ENCODE assay signal across 1 cellular context in the genomic region with DNA sequence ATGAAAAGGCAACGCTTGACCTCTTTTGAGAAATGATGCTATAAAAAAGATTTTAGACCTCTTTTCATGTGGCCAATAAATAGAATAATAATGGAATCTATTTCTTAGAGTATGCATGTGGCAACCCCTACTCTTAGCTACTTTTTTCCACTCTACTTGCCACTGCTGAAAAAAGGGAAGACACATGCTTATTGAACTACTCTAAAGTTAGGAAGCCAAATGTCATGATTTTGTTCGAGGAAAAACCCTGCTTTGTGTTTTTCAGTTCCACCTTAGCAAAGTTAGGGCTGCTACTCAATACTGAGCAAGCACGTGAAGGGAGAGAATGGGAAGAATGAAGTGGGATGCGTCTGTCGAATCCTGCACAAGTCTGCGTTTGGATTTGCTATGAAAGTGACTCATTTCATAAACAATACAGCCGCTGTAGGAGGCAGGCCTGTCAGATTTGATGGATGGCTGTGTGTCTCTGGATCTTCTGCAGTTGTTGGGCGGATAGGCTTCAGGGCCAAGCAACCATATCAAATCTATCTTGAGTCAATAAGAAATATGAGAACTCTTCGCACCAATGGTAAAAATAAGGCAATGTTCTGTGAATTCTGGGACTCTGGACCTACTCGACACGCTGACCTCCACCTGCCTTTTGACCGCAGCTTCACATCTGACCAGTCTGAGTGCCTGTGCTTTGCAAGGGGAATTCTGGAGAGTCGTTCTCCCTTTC.
TF ChIP-seq lines count a peak whose summit lies in the region.

No MANE protein-coding gene starts in this region.

TF ChIP-seq in K562, 482 proteins besides CTCF, POLR2A, EP300 and RAD21 (continued from another document):
- peak; percentile 89 for TF ChIP-seq JUND (IDR thresholded peaks at IDR 0.05; ENCODE audit: borderline replicate concordance, low read depth, low read length)
- TF ChIP-seq JUND (tag; IDR thresholded peaks at IDR 0.05; ENCODE audit: borderline replicate concordance, low read depth, low read length) = peak; percentile 90; the same call in 2 of the 3 replicates
- peak; percentile 58; the same call in 1 of the 2 replicates for TF ChIP-seq JUN (IDR thresholded peaks at IDR 0.05; ENCODE audit: borderline replicate concordance, low read depth, low read length)
- no peak for TF ChIP-seq JUN (CRISPR knock-in tag; IDR thresholded peaks at IDR 0.05; ENCODE audit: borderline replicate concordance)
- TF ChIP-seq GABPB1 (CRISPR knock-in tag; IDR thresholded peaks at IDR 0.05) = no peak
- TF ChIP-seq ZNF165 (CRISPR knock-in tag; IDR thresholded peaks at IDR 0.05; ENCODE audit: borderline replicate concordance) = no peak
- TF ChIP-seq MEF2A (IDR thresholded peaks at IDR 0.05; ENCODE audit: control insufficient read depth, low read depth, low read length) = 0 out of 2 replicates have a peak, but pooled peaks have one; percentile 25
- TF ChIP-seq FOXA3 (CRISPR knock-in tag; conservative IDR thresholded peaks at IDR 0.05 in 1 of 2, IDR thresholded peaks at IDR 0.05 in 1 of 2) = peak; percentile 94 to 96
- no peak for TF ChIP-seq ARNT (IDR thresholded peaks at IDR 0.05)
- peak in 1 of 2 experiments; percentile 61; a peak in 1 of 4 replicates for TF ChIP-seq HDAC1 (IDR thresholded peaks at IDR 0.05)
- TF ChIP-seq, protein P1, sequence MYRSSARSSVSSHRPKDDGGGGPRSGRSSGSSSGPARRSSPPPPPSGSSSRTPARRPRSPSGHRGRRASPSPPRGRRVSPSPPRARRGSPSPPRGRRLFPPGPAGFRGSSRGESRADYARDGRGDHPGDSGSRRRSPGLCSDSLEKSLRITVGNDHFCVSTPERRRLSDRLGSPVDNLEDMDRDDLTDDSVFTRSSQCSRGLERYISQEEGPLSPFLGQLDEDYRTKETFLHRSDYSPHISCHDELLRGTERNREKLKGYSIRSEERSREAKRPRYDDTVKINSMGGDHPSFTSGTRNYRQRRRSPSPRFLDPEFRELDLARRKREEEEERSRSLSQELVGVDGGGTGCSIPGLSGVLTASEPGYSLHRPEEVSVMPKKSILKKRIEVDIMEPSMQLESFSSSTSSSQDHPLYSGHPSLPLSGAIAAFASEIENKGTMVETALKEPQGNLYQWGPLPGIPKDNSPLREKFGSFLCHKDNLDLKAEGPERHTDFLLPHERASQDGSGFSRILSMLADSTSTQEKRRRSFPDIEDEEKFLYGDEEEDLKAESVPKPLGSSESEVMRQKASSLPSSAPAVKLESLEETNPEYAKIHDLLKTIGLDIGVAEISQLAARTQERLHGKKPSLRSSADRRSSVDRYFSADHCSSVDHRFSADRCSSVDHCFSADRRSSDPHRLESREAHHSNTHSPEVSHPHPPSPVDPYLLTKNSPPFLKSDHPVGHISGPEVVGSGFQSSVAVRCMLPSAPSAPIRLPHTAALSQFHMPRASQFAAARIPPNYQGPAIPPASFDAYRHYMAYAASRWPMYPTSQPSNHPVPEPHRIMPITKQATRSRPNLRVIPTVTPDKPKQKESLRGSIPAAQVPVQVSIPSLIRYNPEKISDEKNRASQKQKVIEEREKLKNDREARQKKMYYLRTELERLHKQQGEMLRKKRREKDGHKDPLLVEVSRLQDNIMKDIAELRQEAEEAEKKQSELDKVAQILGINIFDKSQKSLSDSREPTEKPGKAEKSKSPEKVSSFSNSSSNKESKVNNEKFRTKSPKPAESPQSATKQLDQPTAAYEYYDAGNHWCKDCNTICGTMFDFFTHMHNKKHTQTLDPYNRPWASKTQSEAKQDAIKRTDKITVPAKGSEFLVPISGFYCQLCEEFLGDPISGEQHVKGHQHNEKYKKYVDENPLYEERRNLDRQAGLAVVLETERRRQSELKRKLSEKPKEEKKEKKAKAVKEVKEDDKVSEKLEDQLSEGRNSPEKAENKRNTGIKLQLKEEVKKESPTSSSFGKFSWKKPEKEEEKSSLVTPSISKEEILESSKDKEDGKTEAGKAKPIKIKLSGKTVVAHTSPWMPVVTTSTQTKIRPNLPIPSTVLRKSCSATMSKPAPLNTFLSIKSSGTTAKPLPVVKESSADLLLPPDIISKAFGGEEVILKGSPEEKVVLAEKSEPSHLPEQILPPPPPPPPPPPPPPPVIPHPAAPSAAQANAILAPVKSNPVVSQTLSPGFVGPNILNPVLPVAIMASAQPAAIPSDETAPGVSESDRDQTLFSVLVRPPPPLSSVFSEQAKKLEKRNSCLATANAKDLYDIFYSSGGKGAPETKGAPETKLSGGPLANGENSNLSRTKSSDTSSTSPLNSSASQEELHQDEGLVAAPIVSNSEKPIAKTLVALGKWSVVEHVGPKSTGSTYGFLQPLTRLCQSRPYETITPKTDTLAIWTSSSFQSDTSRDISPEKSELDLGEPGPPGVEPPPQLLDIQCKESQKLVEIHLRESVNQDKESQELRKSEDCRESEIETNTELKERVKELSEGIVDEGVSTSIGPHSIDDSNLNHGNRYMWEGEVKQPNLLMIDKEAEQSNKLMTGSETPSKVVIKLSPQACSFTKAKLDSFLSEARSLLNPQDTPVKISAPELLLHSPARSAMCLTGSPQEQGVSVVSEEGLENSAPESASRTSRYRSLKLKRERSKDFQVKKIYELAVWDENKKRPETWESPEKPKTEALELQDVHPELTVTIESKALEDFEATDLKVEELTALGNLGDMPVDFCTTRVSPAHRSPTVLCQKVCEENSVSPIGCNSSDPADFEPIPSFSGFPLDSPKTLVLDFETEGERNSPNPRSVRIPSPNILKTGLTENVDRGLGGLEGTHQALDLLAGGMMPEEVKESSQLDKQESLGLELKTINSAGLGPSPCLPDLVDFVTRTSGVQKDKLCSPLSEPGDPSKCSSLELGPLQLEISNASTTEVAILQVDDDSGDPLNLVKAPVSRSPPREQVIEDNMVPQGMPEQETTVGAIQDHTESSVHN (IDR thresholded peaks at IDR 0.05; ENCODE audit: borderline replicate concordance in 1 of 2, low read depth in 1 of 2) = 0 out of 4 replicates have a peak, but pooled peaks of 1 of the 2 experiments have one; percentile 33
- peak; percentile 80 for TF ChIP-seq SMARCE1 (IDR thresholded peaks at IDR 0.05)
- no peak for TF ChIP-seq CBX8 (IDR thresholded peaks at IDR 0.05; ENCODE audit: borderline replicate concordance, extremely low read depth, low read depth, low read length, poor library complexity, severe bottlenecking)
- peak; percentile 95 for TF ChIP-seq MECOM (CRISPR knock-in tag; IDR thresholded peaks at IDR 0.05)
- TF ChIP-seq DPF2 (IDR thresholded peaks at IDR 0.05) = peak; percentile 63
- TF ChIP-seq RCOR1 (IDR thresholded peaks at IDR 0.05; ENCODE audit: borderline replicate concordance in 1 of 2, low read depth in 2 of 2, low read length in 2 of 2) = peak in 1 of 2 experiments; percentile 58; a peak in 2 of 4 replicates
- TF ChIP-seq CBFA2T3 (IDR thresholded peaks at IDR 0.05) = peak; percentile 46
- TF ChIP-seq L3MBTL2 (IDR thresholded peaks at IDR 0.05) = peak; percentile 60
- TF ChIP-seq CTBP1 (IDR thresholded peaks at IDR 0.05; ENCODE audit: borderline replicate concordance) = peak; percentile 57; the same call in 1 of the 2 replicates
- 0 out of 4 replicates have a peak, but pooled peaks of 1 of the 2 experiments have one; percentile 15 for TF ChIP-seq NRF1 (conservative IDR thresholded peaks at IDR 0.05 in 1 of 2, IDR thresholded peaks at IDR 0.05 in 1 of 2)
- TF ChIP-seq, protein P2, sequence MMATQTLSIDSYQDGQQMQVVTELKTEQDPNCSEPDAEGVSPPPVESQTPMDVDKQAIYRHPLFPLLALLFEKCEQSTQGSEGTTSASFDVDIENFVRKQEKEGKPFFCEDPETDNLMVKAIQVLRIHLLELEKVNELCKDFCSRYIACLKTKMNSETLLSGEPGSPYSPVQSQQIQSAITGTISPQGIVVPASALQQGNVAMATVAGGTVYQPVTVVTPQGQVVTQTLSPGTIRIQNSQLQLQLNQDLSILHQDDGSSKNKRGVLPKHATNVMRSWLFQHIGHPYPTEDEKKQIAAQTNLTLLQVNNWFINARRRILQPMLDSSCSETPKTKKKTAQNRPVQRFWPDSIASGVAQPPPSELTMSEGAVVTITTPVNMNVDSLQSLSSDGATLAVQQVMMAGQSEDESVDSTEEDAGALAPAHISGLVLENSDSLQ (IDR thresholded peaks at IDR 0.05) = peak; percentile 97
- no peak for TF ChIP-seq ZNF785 (CRISPR knock-in tag; IDR thresholded peaks at IDR 0.05)
- TF ChIP-seq, protein P3, sequence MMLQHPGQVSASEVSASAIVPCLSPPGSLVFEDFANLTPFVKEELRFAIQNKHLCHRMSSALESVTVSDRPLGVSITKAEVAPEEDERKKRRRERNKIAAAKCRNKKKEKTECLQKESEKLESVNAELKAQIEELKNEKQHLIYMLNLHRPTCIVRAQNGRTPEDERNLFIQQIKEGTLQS (IDR thresholded peaks at IDR 0.05) = peak; percentile 68; the same call in 1 of the 2 replicates
- TF ChIP-seq, protein P3 (CRISPR knock-in tag; conservative IDR thresholded peaks at IDR 0.05) = no peak
- TF ChIP-seq, protein P4, sequence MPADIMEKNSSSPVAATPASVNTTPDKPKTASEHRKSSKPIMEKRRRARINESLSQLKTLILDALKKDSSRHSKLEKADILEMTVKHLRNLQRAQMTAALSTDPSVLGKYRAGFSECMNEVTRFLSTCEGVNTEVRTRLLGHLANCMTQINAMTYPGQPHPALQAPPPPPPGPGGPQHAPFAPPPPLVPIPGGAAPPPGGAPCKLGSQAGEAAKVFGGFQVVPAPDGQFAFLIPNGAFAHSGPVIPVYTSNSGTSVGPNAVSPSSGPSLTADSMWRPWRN (IDR thresholded peaks at IDR 0.05; ENCODE audit: low read depth) = 0 out of 2 replicates have a peak, but pooled peaks have one; percentile 33
